In genomic region chr1:34779962-34780361, GRCh38 we compare ENCODE assay signal across 26 cellular contexts. TPM values are rescaled to one million over a fixed set of nuclear protein-coding genes. Genes with fewer than 3 reads are reported as not detected.
DNase-seq lines count a peak whose midpoint lies in the region; ATAC-seq, FAIRE-seq and TF ChIP-seq lines count a peak whose summit lies in the region.
"Had no signal": no experiment of that assay in that cellular context is flagged by ENCODE, and none has a peak within 500 bp of the region (broad histone marks: within the 10 kb centered on the region; RNA-seq: fewer than 3 reads in every experiment).

No MANE protein-coding gene starts in this region.

- H3K4me1 ChIP-seq in esophagus squamous epithelium = peaks cover 0 to 65% (median 21%) of the 10 kb centered on the region in 3 donors
- H3K4me1 ChIP-seq in sigmoid colon = peaks cover 0 to 14% (median 12%) of the 10 kb centered on the region in 4 donors

- H3K27me3 ChIP-seq in esophagus squamous epithelium = peaks cover 0 to 62% (median 3%) of the 10 kb centered on the region in 4 donors
- peaks cover 26 to 62% (median 37%) of the 10 kb centered on the region in 3 donors for H3K27me3 ChIP-seq in sigmoid colon

- no peak for TF ChIP-seq EP300 in sigmoid colon (IDR thresholded peaks at IDR 0.05)

- no peak overlapping the region for H3K27ac Mint-ChIP-seq in CD14-positive monocyte
- H3K27ac Mint-ChIP-seq: HFFc6 had no signal

- H3K4me1 Mint-ChIP-seq in CD14-positive monocyte = no peaks in the 10 kb centered on the region

- DNase-seq in CD14-positive monocyte (ENCODE audit: low spot score) (peak; percentile 21), RWPE1 (ENCODE audit: low spot score) (no peak), esophagus squamous epithelium (lab: John Stamatoyannopoulos, UW) (no peak), sigmoid colon (peak; percentile 12), D721Med (ENCODE audit: insufficient read length, low spot score) (no peak)
- no peak for DNase-seq in activated effector memory CD4-positive, alpha-beta T cell treated with anti-CD3 and anti-CD28 coated beads, Interleukin-2, amount 50 U/mL, for 16 hours
- DNase-seq: AML-193, C1 segment of cervical spinal cord, DMS79, H7, HFFc6, Karpas-422, MG63, NCI-H1417, NCI-H1694 treated with DMSO at 0.1 percent for 48 hours, NCI-H2081 treated with DMSO at 0.1 percent for 48 hours, NCI-H2171 treated with DMSO at 0.1 percent for 48 hours, NCI-H446, NCI-H526, OCI-M1, RPMI8226, SIG-M5 had no signal

- ATAC-seq in GM21723 (IDR thresholded peaks at IDR 0.05; ENCODE audit: unreplicated experiment) (no peak), GM19023 (IDR thresholded peaks at IDR 0.05; ENCODE audit: unreplicated experiment) (no peak)

- H3K36me3 ChIP-seq in esophagus squamous epithelium (peaks cover 0 to 9% (median 7%) of the 10 kb centered on the region in 3 donors), sigmoid colon (no peaks in the 10 kb centered on the region)
- H3K36me3 ChIP-seq: MG63 had no signal

- no peak for TF ChIP-seq CTCF in CD14-positive monocyte (IDR thresholded peaks at IDR 0.05)
- TF ChIP-seq CTCF in RWPE1 (conservative IDR thresholded peaks at IDR 0.05; ENCODE audit: low read depth) = no peak
- TF ChIP-seq CTCF in esophagus squamous epithelium (IDR thresholded peaks at IDR 0.05) = no peak
- no peak for TF ChIP-seq CTCF in sigmoid colon (IDR thresholded peaks at IDR 0.05)
- no peak for TF ChIP-seq CTCF in D721Med (IDR thresholded peaks at IDR 0.05; ENCODE audit: insufficient read depth, missing control alignments)

- H3K27ac ChIP-seq in RWPE1 (peak overlapping the region; percentile 99), esophagus squamous epithelium (peak overlapping the region; percentile 19 to 99 (median 98)), sigmoid colon (no peak overlapping the region)

- H3K9me3 Mint-ChIP-seq in CD14-positive monocyte = peaks cover 0 to 6% (median 1%) of the 10 kb centered on the region in 7 donors
- H3K9me3 Mint-ChIP-seq: HFFc6 had no signal

- H3K4me3 ChIP-seq in esophagus squamous epithelium (no peak overlapping the region), sigmoid colon (no peak overlapping the region)
- H3K4me3 ChIP-seq: MG63 had no signal

- TF ChIP-seq POLR2A in esophagus squamous epithelium (IDR thresholded peaks at IDR 0.05) = no peak
- no peak for TF ChIP-seq POLR2A in sigmoid colon (IDR thresholded peaks at IDR 0.05)

- intact Hi-C loops in CD14-positive monocyte (cut with micrococcal nuclease) (no loop called here), esophagus squamous epithelium (cut with DNase I) (no loop called here), sigmoid colon (cut with DNase I) (no loop called here)

- H3K4me3 Mint-ChIP-seq in CD14-positive monocyte = peak overlapping the region in 1 of 2 donors; percentile 40
- H3K4me3 Mint-ChIP-seq: HFFc6 had no signal

- H3K27me3 Mint-ChIP-seq in CD14-positive monocyte (ENCODE audit: low read depth in 3 of 3) = peaks cover 37 to 54% (median 41%) of the 10 kb centered on the region in 3 donors

- POLR2A ChIA-PET in RWPE1 (lab: Yijun Ruan, JAX; ENCODE audit: low non-redundant PET) = interaction anchor here (0.6 to 1.7 kb wide), 2 partner anchors 16 to 25 kb away, joined by 3 to 19 read pairs; partner anchors contain the start of gene GJB5

- WGBS in esophagus squamous epithelium, 2 donors = 90% methylated on average over 4 of the region's 5 CpGs; no CpG with 5 or more reads in 1 of the 2 donors
- WGBS in sigmoid colon, 2 donors = 85 to 88% methylated on average over 5 of the region's 5 CpGs

- CTCF ChIA-PET in RWPE1 (lab: Yijun Ruan, JAX) = no interaction called here

- no peaks in the 10 kb centered on the region for H3K9me3 ChIP-seq in esophagus squamous epithelium
- no peaks in the 10 kb centered on the region for H3K9me3 ChIP-seq in sigmoid colon
- H3K9me3 ChIP-seq: MG63 had no signal

- no peak for FAIRE-seq in D721Med (lab: Jason Lieb, UNC)

- no peaks in the 10 kb centered on the region for H3K36me3 Mint-ChIP-seq in CD14-positive monocyte

RNA-seq across cellular contexts. Expression of gene GJB3, which starts 1.1 kb away (rescaled TPM):
- polyA plus RNA-seq in CD14-positive monocyte (not detected), sigmoid colon (10 to 100 TPM in 1 of 3 donors, 1 to 10 TPM in 2; 1.2 to 11.0 (median 1.8) TPM)
- total RNA-seq in esophagus squamous epithelium (100 to 1,000 TPM in 2 of 4 donors, 10 to 100 TPM in 2; 82.6 to 123 (median 94.4) TPM), sigmoid colon (not detected)
- polyA plus RNA-seq: AG04450 had no signal

RNA-seq across cellular contexts. Expression of gene GJA4, which starts 12.8 kb away (rescaled TPM):
- polyA plus RNA-seq in CD14-positive monocyte = not detected
- 1 to 10 TPM; 2.0 to 5.0 (median 3.5) TPM for total RNA-seq in esophagus squamous epithelium
- total RNA-seq in sigmoid colon = 10 to 100 TPM in 1 of 4 donors, 1 to 10 TPM in 3; 3.3 to 14.7 (median 7.6) TPM
- 1 to 10 TPM in 1 of 3 donors, under 1 TPM in 1, not detected in 1; 0.60 to 8.3 TPM for polyA plus RNA-seq in sigmoid colon
- total RNA-seq: A172, HFFc6 had no signal
- polyA plus RNA-seq: AG04450 had no signal

RNA-seq across cellular contexts. Expression of gene GJB4, which starts 20.4 kb away (rescaled TPM):
- polyA plus RNA-seq in CD14-positive monocyte (not detected), sigmoid colon (under 1 TPM in 1 of 3 donors, not detected in 2; 0.39 TPM)
- total RNA-seq in esophagus squamous epithelium (1 to 10 TPM; 1.3 to 6.7 (median 2.2) TPM), sigmoid colon (not detected)
- total RNA-seq: A172, H7, HFFc6 had no signal
- polyA plus RNA-seq: AG04450 had no signal

RNA-seq across cellular contexts. Expression of gene GJB5, which starts 25.1 kb away (rescaled TPM):
- polyA plus RNA-seq in CD14-positive monocyte (under 1 TPM in 1 of 2 donors, not detected in 1; 0.12 TPM), sigmoid colon (under 1 TPM in 1 of 3 donors, not detected in 2; 0.69 TPM)
- total RNA-seq in esophagus squamous epithelium (100 to 1,000 TPM in 2 of 4 donors, 10 to 100 TPM in 2; 91.7 to 123 (median 104) TPM), sigmoid colon (not detected)
- total RNA-seq: A172 had no signal
- polyA plus RNA-seq: AG04450 had no signal

Comparison
In these comparisons a context has a peak if more than half of its experiments do, and no peak if none do; other contexts are left out.
1. DNase-seq: peak in CD14-positive monocyte (single experiment) and sigmoid colon (single experiment); none in RWPE1 (single experiment), esophagus squamous epithelium (single experiment), D721Med (single experiment) and activated effector memory CD4-positive, alpha-beta T cell treated with anti-CD3 and anti-CD28 coated beads, Interleukin-2, amount 50 U/mL, for 16 hours (single experiment).
2. H3K27ac ChIP-seq: peak in RWPE1 (single experiment) and esophagus squamous epithelium (4 of 4); none in sigmoid colon (0 of 4).
3. RNA of gene GJB3, which starts 1.1 kb away (total RNA-seq): 82.6 to 123 TPM in esophagus squamous epithelium; not detected in sigmoid colon; every median in the first group is over 10 times any median in the second.